ENCODE assay signal across 22 cellular contexts in the genomic region with DNA sequence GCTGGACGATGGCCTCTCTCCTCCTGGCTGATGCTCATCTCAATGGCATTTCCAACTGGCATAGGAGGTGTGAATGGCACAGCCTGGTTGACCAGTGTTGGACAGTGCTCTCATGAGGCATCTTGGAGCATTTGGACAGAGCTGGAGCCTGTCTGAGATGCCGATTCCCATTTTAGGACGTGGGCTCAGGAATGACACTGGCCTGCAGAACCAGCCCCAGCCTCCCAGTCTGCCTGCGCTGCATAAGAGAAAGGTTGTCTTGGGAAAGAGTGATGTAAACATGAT.
A peak's percentile ranks its signal among the peaks of the same experiment; 100 is the strongest.
DNase-seq lines count a peak whose midpoint lies in the region; ATAC-seq and TF ChIP-seq lines count a peak whose summit lies in the region.
"Had no signal": no experiment of that assay in that cellular context is flagged by ENCODE, and none has a peak within 500 bp of the region (broad histone marks: within the 10 kb centered on the region; RNA-seq: fewer than 3 reads in every experiment).

No MANE protein-coding gene starts in this region.

- ATAC-seq in stimulated activated effector memory CD8-positive, alpha-beta T cell treated with anti-CD3 and anti-CD28 coated beads, Interleukin-12 subunit alpha, Interleukin-12 subunit beta, amount 100 ng/mL, for 72 hours: no peak
- ATAC-seq: left cardiac atrium had no signal

- H3K4me3 Mint-ChIP-seq in stimulated activated effector memory CD8-positive, alpha-beta T cell treated with anti-CD3 and anti-CD28 coated beads, Interleukin-12 subunit alpha, Interleukin-12 subunit beta, amount 100 ng/mL, for 72 hours: no peak overlapping the region
- H3K4me3 Mint-ChIP-seq in glutamatergic neuron (ENCODE audit: unreplicated experiment): no peak overlapping the region
- H3K4me3 Mint-ChIP-seq: naive B cell had no signal

- peak overlapping the region; percentile 30 for H3K27ac ChIP-seq in left ventricle myocardium inferior (replicated peaks)
- H3K27ac ChIP-seq in right atrium auricular region: peak overlapping the region in 1 of 2 donors; percentile 32
- H3K27ac ChIP-seq in Peyer's patch: peak overlapping the region; percentile 42 to 90 (median 69)
- H3K27ac ChIP-seq in epithelial cell of prostate: peak overlapping the region; percentile 29
- H3K27ac ChIP-seq: SK-N-MC, upper lobe of left lung had no signal

- H3K27me3 ChIP-seq in left ventricle myocardium inferior (ENCODE audit: low read depth) (peaks cover 9% of the 10 kb centered on the region), right atrium auricular region (no peaks in the 10 kb centered on the region), Peyer's patch (no peaks in the 10 kb centered on the region)
- H3K27me3 ChIP-seq: breast epithelium, upper lobe of left lung had no signal

- H3K36me3 Mint-ChIP-seq in stimulated activated effector memory CD8-positive, alpha-beta T cell treated with anti-CD3 and anti-CD28 coated beads, Interleukin-12 subunit alpha, Interleukin-12 subunit beta, amount 100 ng/mL, for 72 hours: no peaks in the 10 kb centered on the region
- H3K36me3 Mint-ChIP-seq in glutamatergic neuron (ENCODE audit: unreplicated experiment): no peaks in the 10 kb centered on the region
- H3K36me3 Mint-ChIP-seq: naive B cell had no signal

- no peak for DNase-seq in left ventricle myocardium inferior
- no peak for DNase-seq in right atrium auricular region (ENCODE audit: low spot score)
- DNase-seq in Peyer's patch: no peak
- DNase-seq in epithelial cell of prostate (ENCODE audit: low read depth, low spot score): no peak
- DNase-seq in stimulated activated effector memory CD8-positive, alpha-beta T cell treated with anti-CD3 and anti-CD28 coated beads, Interleukin-12 subunit alpha, Interleukin-12 subunit beta, amount 100 ng/mL, for 72 hours (ENCODE audit: low spot score in 2 of 2): no peak
- DNase-seq in glutamatergic neuron: no peak
- no peak for DNase-seq in NCI-H2029 treated with DMSO at 0.1 percent for 48 hours (lab: John Stamatoyannopoulos, UW)
- no peak for DNase-seq in SIG-M5 treated with dmso at 0.1 percent for 504 hours (lab: John Stamatoyannopoulos, UW; ENCODE audit: unreplicated experiment)
- DNase-seq: activated CD4-positive, CD25-positive, alpha-beta regulatory T cell treated with anti-CD3 and anti-CD28 coated beads, Interleukin-2, amount 50 U/mL, for 72 hours; activated gamma-delta T cell; activated T-cell treated with anti-CD3 and anti-CD28 coated beads for 4 hours; amygdala; BE2C; foreskin fibroblast; left cardiac atrium; MV-4-11; naive B cell; upper lobe of left lung had no signal

- intact Hi-C loops in left ventricle myocardium inferior (cut with micrococcal nuclease): no loop called here

- H3K36me3 ChIP-seq in left ventricle myocardium inferior (no peaks in the 10 kb centered on the region), right atrium auricular region (no peaks in the 10 kb centered on the region), Peyer's patch (no peaks in the 10 kb centered on the region)
- H3K36me3 ChIP-seq: BE2C, breast epithelium, upper lobe of left lung had no signal

- TF ChIP-seq POLR2A in Peyer's patch (IDR thresholded peaks at IDR 0.05): no peak

- no peaks in the 10 kb centered on the region for H3K9me3 Mint-ChIP-seq in stimulated activated effector memory CD8-positive, alpha-beta T cell treated with anti-CD3 and anti-CD28 coated beads, Interleukin-12 subunit alpha, Interleukin-12 subunit beta, amount 100 ng/mL, for 72 hours
- peaks cover 2% of the 10 kb centered on the region for H3K9me3 Mint-ChIP-seq in glutamatergic neuron (ENCODE audit: unreplicated experiment)
- H3K9me3 Mint-ChIP-seq: T-helper 1 cell treated with Interleukin-12 subunit alpha and Interleukin-12 subunit beta and Interleukin-4 antibody, amounts not matched to agents 30 μg/mL and 1 μg/mL, for 36 hours had no signal

- H3K27ac Mint-ChIP-seq in stimulated activated effector memory CD8-positive, alpha-beta T cell treated with anti-CD3 and anti-CD28 coated beads, Interleukin-12 subunit alpha, Interleukin-12 subunit beta, amount 100 ng/mL, for 72 hours: peak overlapping the region; percentile 55
- no peak overlapping the region for H3K27ac Mint-ChIP-seq in glutamatergic neuron (ENCODE audit: unreplicated experiment)
- H3K27ac Mint-ChIP-seq: naive B cell had no signal

- H3K4me1 Mint-ChIP-seq in stimulated activated effector memory CD8-positive, alpha-beta T cell treated with anti-CD3 and anti-CD28 coated beads, Interleukin-12 subunit alpha, Interleukin-12 subunit beta, amount 100 ng/mL, for 72 hours: peaks cover 33% of the 10 kb centered on the region
- H3K4me1 Mint-ChIP-seq in glutamatergic neuron (ENCODE audit: low read depth, unreplicated experiment): peaks cover 29% of the 10 kb centered on the region

- H3K9me3 ChIP-seq in left ventricle myocardium inferior (replicated peaks): no peaks in the 10 kb centered on the region
- no peaks in the 10 kb centered on the region for H3K9me3 ChIP-seq in right atrium auricular region
- H3K9me3 ChIP-seq in Peyer's patch: no peaks in the 10 kb centered on the region
- H3K9me3 ChIP-seq: BE2C, breast epithelium, upper lobe of left lung had no signal

- H3K27me3 Mint-ChIP-seq in glutamatergic neuron (ENCODE audit: unreplicated experiment): peaks cover 1% of the 10 kb centered on the region

- TF ChIP-seq CTCF in left ventricle myocardium inferior (IDR thresholded peaks at IDR 0.05; ENCODE audit: borderline replicate concordance) (no peak), right atrium auricular region (IDR thresholded peaks at IDR 0.05) (no peak), Peyer's patch (IDR thresholded peaks at IDR 0.05) (no peak), glutamatergic neuron (IDR thresholded peaks at IDR 0.05; ENCODE audit: partially characterized antibody, unreplicated experiment) (no peak)

- H3K4me3 ChIP-seq in left ventricle myocardium inferior: no peak overlapping the region
- H3K4me3 ChIP-seq in right atrium auricular region: no peak overlapping the region
- H3K4me3 ChIP-seq in Peyer's patch: no peak overlapping the region
- H3K4me3 ChIP-seq: breast epithelium, SK-N-MC, smooth muscle cell, upper lobe of left lung had no signal

- H3K4me1 ChIP-seq in left ventricle myocardium inferior (peaks cover 14% of the 10 kb centered on the region), right atrium auricular region (no peaks in the 10 kb centered on the region), Peyer's patch (peaks cover 0 to 15% (median 7%) of the 10 kb centered on the region in 4 donors)
- H3K4me1 ChIP-seq: BE2C, breast epithelium had no signal
